ENCODE assay signal across 26 cellular contexts in the genomic region with DNA sequence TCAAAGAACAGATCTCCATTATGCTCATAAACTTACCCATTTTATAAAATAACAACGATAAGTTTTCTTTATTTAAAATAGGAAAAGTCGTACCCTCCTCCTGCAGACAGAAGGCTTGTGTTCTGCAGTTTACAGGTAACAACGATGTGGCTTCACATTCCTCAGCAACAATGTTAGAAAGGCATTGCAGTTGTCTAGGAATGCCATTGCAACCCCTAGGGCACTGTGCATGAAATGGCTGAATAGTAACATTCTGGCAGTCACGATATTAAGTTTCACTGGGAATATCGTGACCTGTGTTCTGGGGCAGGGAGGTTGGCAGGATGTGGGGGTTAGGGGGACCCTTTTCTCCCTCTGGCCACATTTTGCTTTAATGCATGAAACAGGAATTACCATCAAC.
"Had no signal": no experiment of that assay in that cellular context is flagged by ENCODE, and none has a peak within 500 bp of the region (broad histone marks: within the 10 kb centered on the region; RNA-seq: fewer than 3 reads in every experiment).

No MANE protein-coding gene starts in this region.

- H3K4me1 ChIP-seq: colonic mucosa, esophagus squamous epithelium, gastrocnemius medialis, heart right ventricle, left lung, lower lobe of right lung had no signal

- ATAC-seq: effector memory CD8-positive, alpha-beta T cell; esophagus mucosa; gastrocnemius medialis; heart right ventricle; left colon; left lung; left ventricle myocardium superior; lower lobe of right lung had no signal

- H3K27me3 ChIP-seq: colonic mucosa, esophagus squamous epithelium, gastrocnemius medialis, heart right ventricle, left lung had no signal

- H3K36me3 ChIP-seq: colonic mucosa, esophagus squamous epithelium, gastrocnemius medialis, heart right ventricle, left lung, lower lobe of right lung had no signal

- FAIRE-seq: endometrium, islet of Langerhans, kidney had no signal

- DNase-seq: colonic mucosa; cortex of kidney; effector CD8-positive, alpha-beta T cell; effector memory CD8-positive, alpha-beta T cell; endodermal cell; erythroblast; esophagus squamous epithelium; foreskin fibroblast; foreskin melanocyte; gastrocnemius medialis; glutamatergic neuron; head of caudate nucleus; heart right ventricle; hippocampal formation; kidney; kidney glomerular epithelial cell; left colon; left lung; left ventricle myocardium superior; lower lobe of right lung; mesenchymal stem cell; midbrain had no signal

- H3K27ac ChIP-seq: colonic mucosa, epithelial cell of prostate, esophagus squamous epithelium, gastrocnemius medialis, heart right ventricle, left lung, lower lobe of right lung had no signal

- H3K9me3 ChIP-seq: colonic mucosa, esophagus squamous epithelium, gastrocnemius medialis, heart right ventricle, left lung, lower lobe of right lung had no signal

- H3K4me3 ChIP-seq: colonic mucosa, esophagus squamous epithelium, gastrocnemius medialis, heart right ventricle, left lung, lower lobe of right lung had no signal
